ENCODE assay signal across 17 cellular contexts in genomic region chrX:154015581-154016264, GRCh38. TPM values are rescaled to one million over a fixed set of nuclear protein-coding genes. Genes with fewer than 3 reads are reported as not detected.
A peak's percentile ranks its signal among the peaks of the same experiment; 100 is the strongest.
DNase-seq lines count a peak whose midpoint lies in the region; ATAC-seq and TF ChIP-seq lines count a peak whose summit lies in the region.
"Had no signal": no experiment of that assay in that cellular context is flagged by ENCODE, and none has a peak within 500 bp of the region (broad histone marks: within the 10 kb centered on the region; RNA-seq: fewer than 3 reads in every experiment).

No MANE protein-coding gene starts in this region.

- H3K9me3 Mint-ChIP-seq in activated naive CD4-positive, alpha-beta T cell treated with anti-CD3 and anti-CD28 coated beads, Interleukin-2, amount 50 U/mL, for 24 hours: no peaks in the 10 kb centered on the region
- no peaks in the 10 kb centered on the region for H3K9me3 Mint-ChIP-seq in activated naive CD4-positive, alpha-beta T cell treated with anti-CD3 and anti-CD28 coated beads, Interleukin-2, amount 50 U/mL, for 72 hours
- H3K9me3 Mint-ChIP-seq in brain: peaks cover 0 to 30% (median 0%) of the 10 kb centered on the region in 5 experiments
- H3K9me3 Mint-ChIP-seq in stimulated activated naive CD8-positive, alpha-beta T cell treated with anti-CD3 and anti-CD28 coated beads, Interleukin-15, amount 100 ng/mL, for 72 hours: no peaks in the 10 kb centered on the region

- no peaks in the 10 kb centered on the region for H3K9me3 ChIP-seq in MG63

- H3K27ac Mint-ChIP-seq in activated naive CD4-positive, alpha-beta T cell treated with anti-CD3 and anti-CD28 coated beads, Interleukin-2, amount 50 U/mL, for 24 hours: peak overlapping the region; percentile 51
- H3K27ac Mint-ChIP-seq in activated naive CD4-positive, alpha-beta T cell treated with anti-CD3 and anti-CD28 coated beads, Interleukin-2, amount 50 U/mL, for 72 hours: peak overlapping the region in 1 of 2 donors; percentile 77
- peak overlapping the region in 3 of 5 experiments; percentile 8 to 55 (median 51) for H3K27ac Mint-ChIP-seq in brain
- peak overlapping the region in 1 of 2 donors; percentile 96 for H3K27ac Mint-ChIP-seq in stimulated activated naive CD8-positive, alpha-beta T cell treated with anti-CD3 and anti-CD28 coated beads, Interleukin-15, amount 100 ng/mL, for 72 hours

- no peaks in the 10 kb centered on the region for H3K27me3 ChIP-seq in MG63

- no peaks in the 10 kb centered on the region for H3K27me3 Mint-ChIP-seq in activated naive CD4-positive, alpha-beta T cell treated with anti-CD3 and anti-CD28 coated beads, Interleukin-2, amount 50 U/mL, for 24 hours
- H3K27me3 Mint-ChIP-seq in brain: no peaks in the 10 kb centered on the region
- H3K27me3 Mint-ChIP-seq in stimulated activated naive CD8-positive, alpha-beta T cell treated with anti-CD3 and anti-CD28 coated beads, Interleukin-15, amount 100 ng/mL, for 72 hours: no peaks in the 10 kb centered on the region

- peaks cover 4% of the 10 kb centered on the region for H3K4me1 Mint-ChIP-seq in activated naive CD4-positive, alpha-beta T cell treated with anti-CD3 and anti-CD28 coated beads, Interleukin-2, amount 50 U/mL, for 24 hours
- peaks cover 5% of the 10 kb centered on the region for H3K4me1 Mint-ChIP-seq in brain
- H3K4me1 Mint-ChIP-seq in stimulated activated naive CD8-positive, alpha-beta T cell treated with anti-CD3 and anti-CD28 coated beads, Interleukin-15, amount 100 ng/mL, for 72 hours: peaks cover 44% of the 10 kb centered on the region

- H3K4me3 ChIP-seq in MG63: no peak overlapping the region
- H3K4me3 ChIP-seq: PC-9 had no signal

- peak overlapping the region; percentile 61 for H3K4me3 Mint-ChIP-seq in activated naive CD4-positive, alpha-beta T cell treated with anti-CD3 and anti-CD28 coated beads, Interleukin-2, amount 50 U/mL, for 24 hours
- H3K4me3 Mint-ChIP-seq in brain: no peak overlapping the region
- H3K4me3 Mint-ChIP-seq in stimulated activated naive CD8-positive, alpha-beta T cell treated with anti-CD3 and anti-CD28 coated beads, Interleukin-15, amount 100 ng/mL, for 72 hours: peak overlapping the region; percentile 38 to 63

- POLR2A ChIA-PET in RWPE1 (lab: Yijun Ruan, JAX; ENCODE audit: low non-redundant PET): no interaction called here

- no peaks in the 10 kb centered on the region for H3K36me3 Mint-ChIP-seq in activated naive CD4-positive, alpha-beta T cell treated with anti-CD3 and anti-CD28 coated beads, Interleukin-2, amount 50 U/mL, for 24 hours
- H3K36me3 Mint-ChIP-seq in activated naive CD4-positive, alpha-beta T cell treated with anti-CD3 and anti-CD28 coated beads, Interleukin-2, amount 50 U/mL, for 72 hours: peaks cover 0 to 5% of the 10 kb centered on the region in 2 donors
- H3K36me3 Mint-ChIP-seq in brain: no peaks in the 10 kb centered on the region

- peaks cover 37% of the 10 kb centered on the region for H3K36me3 ChIP-seq in MG63

- TF ChIP-seq CTCF in RWPE1 (conservative IDR thresholded peaks at IDR 0.05; ENCODE audit: low read depth) (no peak), brain (conservative IDR thresholded peaks at IDR 0.05) (no peak)

- DNase-seq in activated naive CD4-positive, alpha-beta T cell treated with anti-CD3 and anti-CD28 coated beads, Interleukin-2, amount 50 U/mL, for 72 hours (ENCODE audit: low spot score in 2 of 2): no peak
- no peak for DNase-seq in RWPE1 (ENCODE audit: low spot score)
- DNase-seq in stimulated activated naive CD8-positive, alpha-beta T cell treated with anti-CD3 and anti-CD28 coated beads, Interleukin-15, amount 100 ng/mL, for 72 hours: no peak
- no peak for DNase-seq in cerebellar nuclear complex (lab: John Stamatoyannopoulos, UW)
- no peak for DNase-seq in MG63
- no peak for DNase-seq in DMS 273 (lab: John Stamatoyannopoulos, UW; ENCODE audit: unreplicated experiment)
- DNase-seq: effector CD8-positive, alpha-beta T cell; GF-D8; hippocampal formation; kidney glomerular epithelial cell; NCI-H2081 treated with DMSO at 0.1 percent for 48 hours; NCI-H526 treated with DMSO at 0.1 percent for 48 hours; nucleus accumbens; PC-9 had no signal

- ATAC-seq in activated naive CD4-positive, alpha-beta T cell treated with anti-CD3 and anti-CD28 coated beads, Interleukin-2, amount 50 U/mL, for 72 hours: no peak
- ATAC-seq in stimulated activated naive CD8-positive, alpha-beta T cell treated with anti-CD3 and anti-CD28 coated beads, Interleukin-15, amount 100 ng/mL, for 72 hours: no peak
- ATAC-seq: sciatic nerve had no signal

- peak overlapping the region; percentile 89 for H3K27ac ChIP-seq in RWPE1
- H3K27ac ChIP-seq: PC-9 had no signal

- CTCF ChIA-PET in RWPE1 (lab: Yijun Ruan, JAX): interaction anchor here (0.5 kb wide), 1 partner anchor 39 kb away, joined by 3 read pairs; no protein-coding TSS in a partner anchor

RNA-seq across cellular contexts. Expression of gene IRAK1, which starts 4.0 kb away (rescaled TPM):
- total RNA-seq in activated naive CD4-positive, alpha-beta T cell treated with anti-CD3 and anti-CD28 coated beads, Interleukin-2, amount 50 U/mL, for 72 hours: 100 to 1,000 TPM; 104 to 123 TPM
- 76.3 TPM for polyA plus RNA-seq in brain (ENCODE audit: insufficient read depth, low read depth, low replicate concordance)
- total RNA-seq in MG63 (2014; rRNA removed; shearing (Covaris generic); ENCODE audit: low replicate concordance): 208 and 270 TPM in 2 replicates

RNA-seq across cellular contexts. Expression of gene TMEM187, which starts 43.2 kb away (rescaled TPM):
- 1 to 10 TPM; 5.1 to 6.4 TPM for total RNA-seq in activated naive CD4-positive, alpha-beta T cell treated with anti-CD3 and anti-CD28 coated beads, Interleukin-2, amount 50 U/mL, for 72 hours
- polyA plus RNA-seq in brain (ENCODE audit: insufficient read depth, low read depth, low replicate concordance): 11.9 TPM
- 1.0 and 4.6 TPM in 2 replicates for total RNA-seq in MG63 (2014; rRNA removed; shearing (Covaris generic); ENCODE audit: low replicate concordance)

RNA-seq across cellular contexts. Expression of gene HCFC1, which starts 44.1 kb away (rescaled TPM):
- 100 to 1,000 TPM in 1 of 2 donors, 10 to 100 TPM in 1; 95.9 to 102 TPM for total RNA-seq in activated naive CD4-positive, alpha-beta T cell treated with anti-CD3 and anti-CD28 coated beads, Interleukin-2, amount 50 U/mL, for 72 hours
- polyA plus RNA-seq in brain (ENCODE audit: insufficient read depth, low read depth, low replicate concordance): 81.4 TPM
- total RNA-seq in MG63 (2014; rRNA removed; shearing (Covaris generic); ENCODE audit: low replicate concordance): 7.8 and 12.8 TPM in 2 replicates

Comparison
In these comparisons a context has a peak if more than half of its experiments do, and no peak if none do; other contexts are left out.
1. H3K4me3 Mint-ChIP-seq: peak in activated naive CD4-positive, alpha-beta T cell treated with anti-CD3 and anti-CD28 coated beads, Interleukin-2, amount 50 U/mL, for 24 hours (single experiment) and stimulated activated naive CD8-positive, alpha-beta T cell treated with anti-CD3 and anti-CD28 coated beads, Interleukin-15, amount 100 ng/mL, for 72 hours (2 of 2); none in brain (0 of 5).